Comparison of ENCODE assay signal across 2 cellular contexts in the genomic region with DNA sequence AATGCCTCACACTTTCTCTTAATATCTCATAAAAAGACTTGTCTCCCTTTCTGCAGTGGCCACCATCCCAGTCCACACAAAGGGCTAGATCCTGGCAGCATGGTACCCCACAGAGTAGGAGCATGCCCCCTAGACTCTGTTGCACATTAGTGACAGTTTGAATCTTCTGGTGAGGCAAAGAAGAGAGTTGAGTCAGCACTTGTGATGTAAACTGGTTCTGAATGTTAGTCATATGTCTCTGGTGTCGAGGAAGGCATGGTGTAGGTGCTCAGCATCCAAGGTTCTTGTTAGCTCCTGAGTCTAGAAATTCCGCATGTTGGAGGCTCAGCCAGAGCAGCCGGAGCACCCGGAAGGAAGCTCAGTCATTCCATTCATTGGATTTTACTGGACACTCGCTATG.
TF ChIP-seq lines count a peak whose summit lies in the region.

No MANE protein-coding gene starts in this region.

TF ChIP-seq in GM23338, 12 proteins besides CTCF, POLR2A, EP300 and RAD21:
- TF ChIP-seq CREB1 (CRISPR knock-in tag; IDR thresholded peaks at IDR 0.05; ENCODE audit: low read depth): no peak
- TF ChIP-seq STAT1 (IDR thresholded peaks at IDR 0.05; ENCODE audit: unreplicated experiment): no peak
- TF ChIP-seq, protein P1, sequence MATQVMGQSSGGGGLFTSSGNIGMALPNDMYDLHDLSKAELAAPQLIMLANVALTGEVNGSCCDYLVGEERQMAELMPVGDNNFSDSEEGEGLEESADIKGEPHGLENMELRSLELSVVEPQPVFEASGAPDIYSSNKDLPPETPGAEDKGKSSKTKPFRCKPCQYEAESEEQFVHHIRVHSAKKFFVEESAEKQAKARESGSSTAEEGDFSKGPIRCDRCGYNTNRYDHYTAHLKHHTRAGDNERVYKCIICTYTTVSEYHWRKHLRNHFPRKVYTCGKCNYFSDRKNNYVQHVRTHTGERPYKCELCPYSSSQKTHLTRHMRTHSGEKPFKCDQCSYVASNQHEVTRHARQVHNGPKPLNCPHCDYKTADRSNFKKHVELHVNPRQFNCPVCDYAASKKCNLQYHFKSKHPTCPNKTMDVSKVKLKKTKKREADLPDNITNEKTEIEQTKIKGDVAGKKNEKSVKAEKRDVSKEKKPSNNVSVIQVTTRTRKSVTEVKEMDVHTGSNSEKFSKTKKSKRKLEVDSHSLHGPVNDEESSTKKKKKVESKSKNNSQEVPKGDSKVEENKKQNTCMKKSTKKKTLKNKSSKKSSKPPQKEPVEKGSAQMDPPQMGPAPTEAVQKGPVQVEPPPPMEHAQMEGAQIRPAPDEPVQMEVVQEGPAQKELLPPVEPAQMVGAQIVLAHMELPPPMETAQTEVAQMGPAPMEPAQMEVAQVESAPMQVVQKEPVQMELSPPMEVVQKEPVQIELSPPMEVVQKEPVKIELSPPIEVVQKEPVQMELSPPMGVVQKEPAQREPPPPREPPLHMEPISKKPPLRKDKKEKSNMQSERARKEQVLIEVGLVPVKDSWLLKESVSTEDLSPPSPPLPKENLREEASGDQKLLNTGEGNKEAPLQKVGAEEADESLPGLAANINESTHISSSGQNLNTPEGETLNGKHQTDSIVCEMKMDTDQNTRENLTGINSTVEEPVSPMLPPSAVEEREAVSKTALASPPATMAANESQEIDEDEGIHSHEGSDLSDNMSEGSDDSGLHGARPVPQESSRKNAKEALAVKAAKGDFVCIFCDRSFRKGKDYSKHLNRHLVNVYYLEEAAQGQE (IDR thresholded peaks at IDR 0.05; ENCODE audit: unreplicated experiment): no peak
- TF ChIP-seq EZH2phosphoT487 (IDR thresholded peaks at IDR 0.05; ENCODE audit: unreplicated experiment): no peak
- TF ChIP-seq NANOG (IDR thresholded peaks at IDR 0.05; ENCODE audit: borderline replicate concordance): no peak
- TF ChIP-seq JUNB (IDR thresholded peaks at IDR 0.05; ENCODE audit: unreplicated experiment): no peak
- TF ChIP-seq, protein P2, sequence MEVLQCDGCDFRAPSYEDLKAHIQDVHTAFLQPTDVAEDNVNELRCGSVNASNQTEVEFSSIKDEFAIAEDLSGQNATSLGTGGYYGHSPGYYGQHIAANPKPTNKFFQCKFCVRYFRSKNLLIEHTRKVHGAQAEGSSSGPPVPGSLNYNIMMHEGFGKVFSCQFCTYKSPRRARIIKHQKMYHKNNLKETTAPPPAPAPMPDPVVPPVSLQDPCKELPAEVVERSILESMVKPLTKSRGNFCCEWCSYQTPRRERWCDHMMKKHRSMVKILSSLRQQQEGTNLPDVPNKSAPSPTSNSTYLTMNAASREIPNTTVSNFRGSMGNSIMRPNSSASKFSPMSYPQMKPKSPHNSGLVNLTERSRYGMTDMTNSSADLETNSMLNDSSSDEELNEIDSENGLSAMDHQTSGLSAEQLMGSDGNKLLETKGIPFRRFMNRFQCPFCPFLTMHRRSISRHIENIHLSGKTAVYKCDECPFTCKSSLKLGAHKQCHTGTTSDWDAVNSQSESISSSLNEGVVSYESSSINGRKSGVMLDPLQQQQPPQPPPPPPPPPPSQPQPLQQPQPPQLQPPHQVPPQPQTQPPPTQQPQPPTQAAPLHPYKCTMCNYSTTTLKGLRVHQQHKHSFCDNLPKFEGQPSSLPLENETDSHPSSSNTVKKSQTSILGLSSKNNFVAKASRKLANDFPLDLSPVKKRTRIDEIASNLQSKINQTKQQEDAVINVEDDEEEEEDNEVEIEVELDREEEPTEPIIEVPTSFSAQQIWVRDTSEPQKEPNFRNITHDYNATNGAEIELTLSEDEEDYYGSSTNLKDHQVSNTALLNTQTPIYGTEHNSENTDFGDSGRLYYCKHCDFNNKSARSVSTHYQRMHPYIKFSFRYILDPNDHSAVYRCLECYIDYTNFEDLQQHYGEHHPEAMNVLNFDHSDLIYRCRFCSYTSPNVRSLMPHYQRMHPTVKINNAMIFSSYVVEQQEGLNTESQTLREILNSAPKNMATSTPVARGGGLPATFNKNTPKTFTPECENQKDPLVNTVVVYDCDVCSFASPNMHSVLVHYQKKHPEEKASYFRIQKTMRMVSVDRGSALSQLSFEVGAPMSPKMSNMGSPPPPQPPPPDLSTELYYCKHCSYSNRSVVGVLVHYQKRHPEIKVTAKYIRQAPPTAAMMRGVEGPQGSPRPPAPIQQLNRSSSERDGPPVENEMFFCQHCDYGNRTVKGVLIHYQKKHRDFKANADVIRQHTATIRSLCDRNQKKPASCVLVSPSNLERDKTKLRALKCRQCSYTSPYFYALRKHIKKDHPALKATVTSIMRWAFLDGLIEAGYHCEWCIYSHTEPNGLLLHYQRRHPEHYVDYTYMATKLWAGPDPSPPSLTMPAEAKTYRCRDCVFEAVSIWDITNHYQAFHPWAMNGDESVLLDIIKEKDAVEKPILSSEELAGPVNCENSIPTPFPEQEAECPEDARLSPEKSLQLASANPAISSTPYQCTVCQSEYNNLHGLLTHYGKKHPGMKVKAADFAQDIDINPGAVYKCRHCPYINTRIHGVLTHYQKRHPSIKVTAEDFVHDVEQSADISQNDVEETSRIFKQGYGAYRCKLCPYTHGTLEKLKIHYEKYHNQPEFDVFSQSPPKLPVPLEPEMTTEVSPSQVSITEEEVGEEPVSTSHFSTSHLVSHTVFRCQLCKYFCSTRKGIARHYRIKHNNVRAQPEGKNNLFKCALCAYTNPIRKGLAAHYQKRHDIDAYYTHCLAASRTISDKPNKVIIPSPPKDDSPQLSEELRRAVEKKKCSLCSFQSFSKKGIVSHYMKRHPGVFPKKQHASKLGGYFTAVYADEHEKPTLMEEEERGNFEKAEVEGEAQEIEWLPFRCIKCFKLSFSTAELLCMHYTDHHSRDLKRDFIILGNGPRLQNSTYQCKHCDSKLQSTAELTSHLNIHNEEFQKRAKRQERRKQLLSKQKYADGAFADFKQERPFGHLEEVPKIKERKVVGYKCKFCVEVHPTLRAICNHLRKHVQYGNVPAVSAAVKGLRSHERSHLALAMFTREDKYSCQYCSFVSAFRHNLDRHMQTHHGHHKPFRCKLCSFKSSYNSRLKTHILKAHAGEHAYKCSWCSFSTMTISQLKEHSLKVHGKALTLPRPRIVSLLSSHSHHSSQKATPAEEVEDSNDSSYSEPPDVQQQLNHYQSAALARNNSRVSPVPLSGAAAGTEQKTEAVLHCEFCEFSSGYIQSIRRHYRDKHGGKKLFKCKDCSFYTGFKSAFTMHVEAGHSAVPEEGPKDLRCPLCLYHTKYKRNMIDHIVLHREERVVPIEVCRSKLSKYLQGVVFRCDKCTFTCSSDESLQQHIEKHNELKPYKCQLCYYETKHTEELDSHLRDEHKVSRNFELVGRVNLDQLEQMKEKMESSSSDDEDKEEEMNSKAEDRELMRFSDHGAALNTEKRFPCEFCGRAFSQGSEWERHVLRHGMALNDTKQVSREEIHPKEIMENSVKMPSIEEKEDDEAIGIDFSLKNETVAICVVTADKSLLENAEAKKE (CRISPR knock-in tag; IDR thresholded peaks at IDR 0.05): no peak
- TF ChIP-seq, protein P3, sequence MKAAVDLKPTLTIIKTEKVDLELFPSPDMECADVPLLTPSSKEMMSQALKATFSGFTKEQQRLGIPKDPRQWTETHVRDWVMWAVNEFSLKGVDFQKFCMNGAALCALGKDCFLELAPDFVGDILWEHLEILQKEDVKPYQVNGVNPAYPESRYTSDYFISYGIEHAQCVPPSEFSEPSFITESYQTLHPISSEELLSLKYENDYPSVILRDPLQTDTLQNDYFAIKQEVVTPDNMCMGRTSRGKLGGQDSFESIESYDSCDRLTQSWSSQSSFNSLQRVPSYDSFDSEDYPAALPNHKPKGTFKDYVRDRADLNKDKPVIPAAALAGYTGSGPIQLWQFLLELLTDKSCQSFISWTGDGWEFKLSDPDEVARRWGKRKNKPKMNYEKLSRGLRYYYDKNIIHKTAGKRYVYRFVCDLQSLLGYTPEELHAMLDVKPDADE (IDR thresholded peaks at IDR 0.05): no peak
- TF ChIP-seq ZNF331 (CRISPR knock-in tag; IDR thresholded peaks at IDR 0.05; ENCODE audit: low read depth): no peak

TF ChIP-seq in SK-N-SH, 30 proteins besides CTCF, POLR2A, EP300 and RAD21:
- no peak for TF ChIP-seq FOXM1 (IDR thresholded peaks at IDR 0.05; ENCODE audit: low read depth)
- TF ChIP-seq, protein P4, sequence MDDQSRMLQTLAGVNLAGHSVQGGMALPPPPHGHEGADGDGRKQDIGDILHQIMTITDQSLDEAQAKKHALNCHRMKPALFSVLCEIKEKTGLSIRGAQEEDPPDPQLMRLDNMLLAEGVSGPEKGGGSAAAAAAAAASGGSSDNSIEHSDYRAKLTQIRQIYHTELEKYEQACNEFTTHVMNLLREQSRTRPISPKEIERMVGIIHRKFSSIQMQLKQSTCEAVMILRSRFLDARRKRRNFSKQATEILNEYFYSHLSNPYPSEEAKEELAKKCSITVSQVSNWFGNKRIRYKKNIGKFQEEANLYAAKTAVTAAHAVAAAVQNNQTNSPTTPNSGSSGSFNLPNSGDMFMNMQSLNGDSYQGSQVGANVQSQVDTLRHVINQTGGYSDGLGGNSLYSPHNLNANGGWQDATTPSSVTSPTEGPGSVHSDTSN (IDR thresholded peaks at IDR 0.05): no peak
- no peak for TF ChIP-seq NFIC (IDR thresholded peaks at IDR 0.05; ENCODE audit: borderline replicate concordance)
- no peak for TF ChIP-seq GATA2 (CRISPR knock-in tag; IDR thresholded peaks at IDR 0.05)
- TF ChIP-seq RFX5 (IDR thresholded peaks at IDR 0.05; ENCODE audit: low read length): no peak
- TF ChIP-seq JUND (IDR thresholded peaks at IDR 0.05): no peak
- TF ChIP-seq TEAD4 (IDR thresholded peaks at IDR 0.05; ENCODE audit: borderline replicate concordance, insufficient read depth): no peak
- no peak for TF ChIP-seq MXI1 (IDR thresholded peaks at IDR 0.05; ENCODE audit: low read depth, low read length)
- TF ChIP-seq, protein P5, sequence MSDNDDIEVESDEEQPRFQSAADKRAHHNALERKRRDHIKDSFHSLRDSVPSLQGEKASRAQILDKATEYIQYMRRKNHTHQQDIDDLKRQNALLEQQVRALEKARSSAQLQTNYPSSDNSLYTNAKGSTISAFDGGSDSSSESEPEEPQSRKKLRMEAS (IDR thresholded peaks at IDR 0.05; ENCODE audit: low read depth): no peak
- TF ChIP-seq MEF2A (IDR thresholded peaks at IDR 0.05; ENCODE audit: borderline replicate concordance, low read depth): no peak
- TF ChIP-seq, protein P6, sequence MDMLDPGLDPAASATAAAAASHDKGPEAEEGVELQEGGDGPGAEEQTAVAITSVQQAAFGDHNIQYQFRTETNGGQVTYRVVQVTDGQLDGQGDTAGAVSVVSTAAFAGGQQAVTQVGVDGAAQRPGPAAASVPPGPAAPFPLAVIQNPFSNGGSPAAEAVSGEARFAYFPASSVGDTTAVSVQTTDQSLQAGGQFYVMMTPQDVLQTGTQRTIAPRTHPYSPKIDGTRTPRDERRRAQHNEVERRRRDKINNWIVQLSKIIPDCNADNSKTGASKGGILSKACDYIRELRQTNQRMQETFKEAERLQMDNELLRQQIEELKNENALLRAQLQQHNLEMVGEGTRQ (IDR thresholded peaks at IDR 0.05; ENCODE audit: borderline replicate concordance, low read depth, low read length): no peak
- no peak for TF ChIP-seq SIN3A (IDR thresholded peaks at IDR 0.05; ENCODE audit: borderline replicate concordance, low read depth, low read length)
- no peak for TF ChIP-seq ELF1 (IDR thresholded peaks at IDR 0.05)
- TF ChIP-seq SMC3 (IDR thresholded peaks at IDR 0.05; ENCODE audit: low read depth, low read length): no peak
- no peak for TF ChIP-seq TAF1 (IDR thresholded peaks at IDR 0.05; ENCODE audit: borderline replicate concordance, low read depth, low read length)
- TF ChIP-seq CHD2 (IDR thresholded peaks at IDR 0.05; ENCODE audit: low read length, partially characterized antibody): no peak
- no peak for TF ChIP-seq RCOR1 (IDR thresholded peaks at IDR 0.05; ENCODE audit: low read length)
- TF ChIP-seq POLR2AphosphoS5 (IDR thresholded peaks at IDR 0.05; ENCODE audit: low read depth, low read length): no peak
- TF ChIP-seq, protein P7, sequence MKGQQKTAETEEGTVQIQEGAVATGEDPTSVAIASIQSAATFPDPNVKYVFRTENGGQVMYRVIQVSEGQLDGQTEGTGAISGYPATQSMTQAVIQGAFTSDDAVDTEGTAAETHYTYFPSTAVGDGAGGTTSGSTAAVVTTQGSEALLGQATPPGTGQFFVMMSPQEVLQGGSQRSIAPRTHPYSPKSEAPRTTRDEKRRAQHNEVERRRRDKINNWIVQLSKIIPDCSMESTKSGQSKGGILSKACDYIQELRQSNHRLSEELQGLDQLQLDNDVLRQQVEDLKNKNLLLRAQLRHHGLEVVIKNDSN (IDR thresholded peaks at IDR 0.05; ENCODE audit: borderline replicate concordance, low read depth): no peak
- TF ChIP-seq EZH2phosphoT487 (IDR thresholded peaks at IDR 0.05; ENCODE audit: borderline replicate concordance, low read depth): no peak
